Comparison of ENCODE assay signal across 17 cellular contexts in the genomic region with DNA sequence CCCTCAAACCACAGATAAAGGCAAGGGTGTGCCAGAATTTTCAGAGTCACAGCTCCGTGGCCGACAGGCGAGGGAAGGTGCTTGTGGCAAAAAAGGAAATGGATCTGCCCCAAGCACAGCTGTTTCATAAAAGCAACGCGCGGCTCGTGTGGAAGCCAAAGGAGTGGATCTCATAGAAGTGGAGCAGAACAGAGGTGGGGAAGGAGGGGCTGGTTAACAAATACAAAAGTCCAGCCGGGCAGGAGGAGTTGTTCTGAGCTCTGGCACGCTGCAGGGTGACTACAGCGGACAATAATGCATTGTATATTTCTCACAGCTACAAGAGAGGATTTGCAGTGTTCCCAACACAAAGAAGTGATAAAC.
DNase-seq lines count a peak whose midpoint lies in the region; ATAC-seq and TF ChIP-seq lines count a peak whose summit lies in the region.
"Had no signal": no experiment of that assay in that cellular context is flagged by ENCODE, and none has a peak within 500 bp of the region (broad histone marks: within the 10 kb centered on the region; RNA-seq: fewer than 3 reads in every experiment).

No MANE protein-coding gene starts in this region.

- no peaks in the 10 kb centered on the region for H3K27me3 Mint-ChIP-seq in activated T-cell treated with anti-CD3 and anti-CD28 coated beads, Interleukin-2, amount 50 U/mL, for 4 hours (ENCODE audit: low read depth)
- H3K27me3 Mint-ChIP-seq: activated CD8-positive, alpha-beta T cell treated with anti-CD3 and anti-CD28 coated beads for 36 hours had no signal

- DNase-seq in AG04450 (ENCODE audit: low read depth, low spot score) (peak; percentile 13), SK-MEL-5 (ENCODE audit: low read depth, low spot score) (peak; percentile 4), globus pallidus (ENCODE audit: low spot score) (peak; percentile 70), occipital lobe (lab: John Stamatoyannopoulos, UW) (peak; percentile 24), G401 (ENCODE audit: low spot score) (no peak), NCI-H2029 (lab: John Stamatoyannopoulos, UW) (no peak), DMS153 treated with DMSO at 0.1 percent for 48 hours (lab: John Stamatoyannopoulos, UW; ENCODE audit: unreplicated experiment) (no peak)
- DNase-seq in activated T-cell treated with anti-CD3 and anti-CD28 coated beads, Interleukin-2, amount 50 U/mL, for 4 hours = no peak
- DNase-seq: activated CD8-positive, alpha-beta T cell treated with anti-CD3 and anti-CD28 coated beads for 36 hours; activated effector memory CD4-positive, alpha-beta T cell treated with anti-CD3 and anti-CD28 coated beads, Interleukin-2, amount 50 U/mL, for 16 hours; foreskin keratinocyte; immature natural killer cell; NCI-H1048; stimulated activated CD4-positive, alpha-beta T cell treated with anti-CD3 and anti-CD28 coated beads, Interleukin-4, amount 100 ng/mL, for 1 hour had no signal

- POLR2A ChIA-PET in AG04450 (lab: Yijun Ruan, JAX) = no interaction called here

- H3K9me3 Mint-ChIP-seq in activated T-cell treated with anti-CD3 and anti-CD28 coated beads, Interleukin-2, amount 50 U/mL, for 4 hours = no peaks in the 10 kb centered on the region
- H3K9me3 Mint-ChIP-seq: activated CD8-positive, alpha-beta T cell treated with anti-CD3 and anti-CD28 coated beads for 36 hours; immature natural killer cell had no signal

- no peak overlapping the region for H3K4me3 Mint-ChIP-seq in activated T-cell treated with anti-CD3 and anti-CD28 coated beads, Interleukin-2, amount 50 U/mL, for 4 hours
- H3K4me3 Mint-ChIP-seq: activated CD8-positive, alpha-beta T cell treated with anti-CD3 and anti-CD28 coated beads for 36 hours; immature natural killer cell had no signal

- peaks cover 41% of the 10 kb centered on the region for H3K27me3 ChIP-seq in AG04450 (ENCODE audit: control insufficient read depth, insufficient read depth, low read length)
- H3K27me3 ChIP-seq: ascending aorta, dorsolateral prefrontal cortex had no signal

- no peak overlapping the region for H3K4me3 ChIP-seq in AG04450 (ENCODE audit: low read depth, low read length)
- H3K4me3 ChIP-seq: A549, ascending aorta had no signal

- H3K9me3 ChIP-seq in AG04450 (ENCODE audit: control insufficient read depth, insufficient read depth, low read length) = no peaks in the 10 kb centered on the region
- H3K9me3 ChIP-seq: A549, ascending aorta had no signal

- no peaks in the 10 kb centered on the region for H3K36me3 Mint-ChIP-seq in activated T-cell treated with anti-CD3 and anti-CD28 coated beads, Interleukin-2, amount 50 U/mL, for 4 hours (ENCODE audit: insufficient read depth)
- H3K36me3 Mint-ChIP-seq: immature natural killer cell had no signal

- no peaks in the 10 kb centered on the region for H3K4me1 Mint-ChIP-seq in activated T-cell treated with anti-CD3 and anti-CD28 coated beads, Interleukin-2, amount 50 U/mL, for 4 hours (ENCODE audit: low read depth)
- H3K4me1 Mint-ChIP-seq: immature natural killer cell had no signal

- CTCF ChIA-PET in AG04450 (lab: Charles Lee) = interaction anchor here (3.6 kb wide), 1 partner anchor 12 kb away, joined by 16 read pairs; no protein-coding TSS in a partner anchor

- no peak for ATAC-seq in activated T-cell treated with anti-CD3 and anti-CD28 coated beads, Interleukin-2, amount 50 U/mL, for 4 hours
- ATAC-seq: activated CD8-positive, alpha-beta T cell treated with anti-CD3 and anti-CD28 coated beads for 36 hours; foreskin keratinocyte had no signal

- H3K27ac ChIP-seq in AG04450 (ENCODE audit: low read depth, low read length) = no peak overlapping the region
- H3K27ac ChIP-seq: A549, ascending aorta, foreskin keratinocyte had no signal

- in situ Hi-C loops in SK-MEL-5 (cut with HindIII; ENCODE audit: low pct_unique_long_range_greater_than_20kb, low sequenced_read_pairs) (no loop called here), G401 (cut with HindIII; ENCODE audit: low sequenced_read_pairs) (no loop called here)

- TF ChIP-seq CTCF in AG04450 (IDR thresholded peaks at IDR 0.05; ENCODE audit: low read depth, low read length) = no peak

Comparison
In these comparisons a context has a peak if more than half of its experiments do, and no peak if none do; other contexts are left out.
1. DNase-seq: peak in AG04450 (single experiment), SK-MEL-5 (single experiment), globus pallidus (single experiment) and occipital lobe (single experiment); none in G401 (single experiment), NCI-H2029 (single experiment), activated T-cell treated with anti-CD3 and anti-CD28 coated beads, Interleukin-2, amount 50 U/mL, for 4 hours (single experiment) and DMS153 treated with DMSO at 0.1 percent for 48 hours (single experiment).